ENCODE assay signal across 8 cellular contexts in the genomic region with DNA sequence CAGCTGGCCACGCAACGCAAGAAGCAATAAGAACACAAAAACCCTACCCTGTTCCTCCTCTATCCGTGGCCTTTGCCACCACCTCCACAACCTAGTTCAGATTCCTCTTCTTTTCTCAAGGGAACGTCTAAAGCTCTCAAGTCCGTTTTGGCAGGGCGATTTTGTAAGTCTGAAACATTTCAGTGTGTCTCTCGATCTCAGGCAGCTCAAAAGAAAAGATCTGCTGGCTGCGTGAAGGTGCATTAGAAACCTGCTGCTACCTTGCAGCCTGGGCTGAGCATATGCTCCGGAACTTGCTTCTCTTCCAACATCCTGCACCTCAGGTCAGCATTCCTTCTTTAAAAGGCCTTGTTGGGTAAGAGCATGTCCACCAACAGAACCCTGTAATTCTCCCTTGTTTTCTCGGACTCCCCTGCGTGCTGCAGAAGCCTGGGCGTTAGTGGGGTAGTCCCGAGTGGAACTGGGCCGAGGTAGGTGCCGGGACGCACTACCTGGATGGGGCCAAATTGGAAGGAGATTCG. TPM values are rescaled to one million over a fixed set of nuclear protein-coding genes. Genes with fewer than 3 reads are reported as not detected.
DNase-seq lines count a peak whose midpoint lies in the region; ATAC-seq and TF ChIP-seq lines count a peak whose summit lies in the region.

No MANE protein-coding gene starts in this region.

- peak overlapping the region; percentile 26; the same call in 1 of the 2 replicates for H3K4me2 ChIP-seq in OCI-LY7 (ENCODE audit: low read length)

- no peaks in the 10 kb centered on the region for H3K9me2 ChIP-seq in OCI-LY7 (ENCODE audit: insufficient read depth, low read length)

- H4K20me1 ChIP-seq in OCI-LY7 (ENCODE audit: insufficient read depth, low read length): no peaks in the 10 kb centered on the region

- CTCF ChIA-PET in OCI-LY7 (lab: Charles Lee; ENCODE audit: unreplicated experiment): no interaction called here

- TF ChIP-seq CTCF in OCI-LY7 (conservative IDR thresholded peaks at IDR 0.05; ENCODE audit: low read length) (no peak), ovary (IDR thresholded peaks at IDR 0.05) (no peak)

- peak; percentile 31 for DNase-seq in DMS 273 (lab: John Stamatoyannopoulos, UW; ENCODE audit: unreplicated experiment)
- DNase-seq in DMS 273 treated with DMSO at 0.1 percent for 48 hours (lab: John Stamatoyannopoulos, UW): no peak
- no peak for DNase-seq in OCI-LY7 (ENCODE audit: low spot score)
- DNase-seq in erythroblast (lab: John Stamatoyannopoulos, UW): peak; percentile 43 to 67
- DNase-seq in ovary: no peak
- no peak for DNase-seq in H4 (ENCODE audit: low spot score)

- POLR2A ChIA-PET in OCI-LY7 (lab: Charles Lee): no interaction called here

- H3K27me3 ChIP-seq in ovary: no peaks in the 10 kb centered on the region

- ATAC-seq in HG02938 (IDR thresholded peaks at IDR 0.05; ENCODE audit: unreplicated experiment) (no peak), GM18517 (IDR thresholded peaks at IDR 0.05; ENCODE audit: unreplicated experiment) (no peak)

- WGBS in ovary, 3 donors: 5 to 10% (median 6%) methylated on average over 17 of the region's 17 CpGs

- H3K36me3 ChIP-seq in OCI-LY7 (ENCODE audit: insufficient read depth, low read length) (no peaks in the 10 kb centered on the region), ovary (no peaks in the 10 kb centered on the region)

- TF ChIP-seq POLR2A in erythroblast (IDR thresholded peaks at IDR 0.05; ENCODE audit: low read length) (no peak), ovary (IDR thresholded peaks at IDR 0.05) (no peak)

- intact Hi-C loops in OCI-LY7 (cut with micrococcal nuclease; ENCODE audit: unreplicated experiment) (no loop called here), ovary (cut with DNase I) (loop anchor here in 2 of 4 donors (10.0 kb wide), 1 partner anchor 76 kb away; no protein-coding TSS in a partner anchor)

- no peaks in the 10 kb centered on the region for H3K9me3 ChIP-seq in OCI-LY7 (ENCODE audit: low read length)
- H3K9me3 ChIP-seq in ovary: no peaks in the 10 kb centered on the region

- no peaks in the 10 kb centered on the region for H3K79me2 ChIP-seq in OCI-LY7 (ENCODE audit: insufficient read depth, low read depth, low read length)

- H3K4me1 ChIP-seq in OCI-LY7 (ENCODE audit: insufficient read depth, low read length, poor library complexity, severe bottlenecking) (no peaks in the 10 kb centered on the region), ovary (ENCODE audit: insufficient read depth) (peaks cover 5% of the 10 kb centered on the region)

- no peak overlapping the region for H2AFZ ChIP-seq in OCI-LY7 (ENCODE audit: low read length)

- H3K27ac ChIP-seq in OCI-LY7 (ENCODE audit: low read depth, low read length, poor library complexity, severe bottlenecking) (no peak overlapping the region), ovary (peak overlapping the region; percentile 77 to 82)

- BruUV-seq in OCI-LY7 (replicated peaks; lab: Mats Ljungman, UMichigan): no TSS peak

- H3K4me3 ChIP-seq in OCI-LY7 (ENCODE audit: low read depth, low read length, poor library complexity, severe bottlenecking) (no peak overlapping the region), ovary (peak overlapping the region; percentile 77)

- no peak for TF ChIP-seq EP300 in ovary (IDR thresholded peaks at IDR 0.05)

RNA-seq across cellular contexts. Expression of gene LGR4, which starts 1.5 kb away (rescaled TPM):
- 1.2 TPM in 1 of 2 replicates, not detected in the other for total RNA-seq in OCI-LY7 (2014; rRNA removed; shearing (Covaris generic))
- total RNA-seq in OCI-LY7 (2022) (0.06 TPM in 1 of 2 replicates, not detected in the other), ovary (10 to 100 TPM; 25.0 to 51.1 (median 33.4) TPM)
- 10 to 100 TPM; 15.3 to 26.8 TPM for polyA plus RNA-seq in ovary
- total RNA-seq in H4 (2014; rRNA removed; shearing (Covaris generic)): 25.1 and 28.5 TPM in 2 replicates

RNA-seq across cellular contexts. Expression of gene LIN7C, which starts 35.4 kb away (rescaled TPM):
- 19.7 and 22.7 TPM in 2 replicates for total RNA-seq in OCI-LY7 (2014; rRNA removed; shearing (Covaris generic))
- total RNA-seq in OCI-LY7 (2022) (31.6 and 34.6 TPM in 2 replicates), ovary (10 to 100 TPM; 28.4 to 39.0 (median 35.3) TPM)
- polyA plus RNA-seq in ovary: 10 to 100 TPM in 1 of 2 donors, 1 to 10 TPM in 1; 7.0 to 10.5 TPM
- total RNA-seq in H4 (2014; rRNA removed; shearing (Covaris generic)): 41.6 and 63.4 TPM in 2 replicates

Comparison
In these comparisons a context has a peak if more than half of its experiments do, and no peak if none do; other contexts are left out.
1. DNase-seq: peak in DMS 273 (single experiment) and erythroblast (2 of 2); none in DMS 273 treated with DMSO at 0.1 percent for 48 hours (single experiment), OCI-LY7 (single experiment), ovary (0 of 5) and H4 (single experiment).
2. RNA of gene LGR4, which starts 1.5 kb away (total RNA-seq): 25.0 to 51.1 TPM in ovary and 25.1 to 28.5 TPM in H4; 0.06 to 1.2 TPM in OCI-LY7; every median in the first group is over 10 times any median in the second.